In the genomic region with DNA sequence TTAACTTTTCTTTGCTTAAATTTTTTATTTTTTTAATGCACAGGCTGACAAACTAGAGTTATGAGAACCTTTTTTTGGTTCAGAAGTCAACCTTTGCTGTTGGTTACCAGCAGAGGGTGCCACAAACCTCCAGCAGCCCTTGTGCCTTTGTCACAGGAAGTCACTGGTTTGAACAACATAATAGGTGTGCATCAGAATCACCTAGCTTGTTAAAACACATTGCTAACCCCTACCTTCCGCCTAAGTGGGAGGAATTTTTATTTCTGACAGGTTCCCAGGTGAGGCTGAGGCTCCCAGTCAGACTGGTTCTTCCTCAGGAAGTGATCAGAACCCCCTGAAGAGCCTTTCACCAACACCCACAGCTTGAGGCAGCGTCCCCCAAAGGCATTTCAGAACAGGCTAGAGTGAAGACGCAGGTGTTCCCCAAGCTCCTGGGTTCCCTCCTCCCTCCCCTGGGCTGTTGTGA, we compare ENCODE assay signal across 8 cellular contexts. TPM values are rescaled to one million over a fixed set of nuclear protein-coding genes. Genes with fewer than 3 reads are reported as not detected.
DNase-seq lines count a peak whose midpoint lies in the region; ATAC-seq and TF ChIP-seq lines count a peak whose summit lies in the region.

No MANE protein-coding gene starts in this region.

- no peaks in the 10 kb centered on the region for H3K36me3 Mint-ChIP-seq in activated naive CD4-positive, alpha-beta T cell treated with anti-CD3 and anti-CD28 coated beads, Interleukin-2, amount 50 U/mL, for 24 hours

- ATAC-seq in HG03521 (IDR thresholded peaks at IDR 0.05; ENCODE audit: unreplicated experiment) (peak; percentile 46), GM21390 (IDR thresholded peaks at IDR 0.05; ENCODE audit: unreplicated experiment) (no peak)

- H3K9me3 Mint-ChIP-seq in activated naive CD4-positive, alpha-beta T cell treated with anti-CD3 and anti-CD28 coated beads, Interleukin-2, amount 50 U/mL, for 24 hours: no peaks in the 10 kb centered on the region

- peaks cover 10% of the 10 kb centered on the region for H3K4me1 ChIP-seq in cardiac muscle cell (ENCODE audit: low read depth)

- no peaks in the 10 kb centered on the region for H3K36me3 ChIP-seq in cardiac muscle cell

- H3K4me1 Mint-ChIP-seq in activated naive CD4-positive, alpha-beta T cell treated with anti-CD3 and anti-CD28 coated beads, Interleukin-2, amount 50 U/mL, for 24 hours: peaks cover 6% of the 10 kb centered on the region

- DNase-seq in GM04504 (ENCODE audit: low read depth): peak; percentile 36
- peak; percentile 67 for DNase-seq in SK-MEL-5 (ENCODE audit: low read depth, low spot score)
- DNase-seq in cardiac muscle cell (ENCODE audit: low read depth in 1 of 2, low spot score in 1 of 2): peak; percentile 65 to 73
- peak; percentile 20 for DNase-seq in retinal pigment epithelial cell (ENCODE audit: low read depth)
- DNase-seq in middle frontal gyrus (ENCODE audit: extremely low spot score, low spot score): no peak

- peak; percentile 79 for TF ChIP-seq CTCF in cardiac muscle cell (IDR thresholded peaks at IDR 0.05; ENCODE audit: low read depth, low read length)
- peak; percentile 91 for TF ChIP-seq CTCF in retinal pigment epithelial cell (conservative IDR thresholded peaks at IDR 0.05; ENCODE audit: low read depth, low read length)

- H3K27ac ChIP-seq in cardiac muscle cell: no peak overlapping the region

- in situ Hi-C loops in SK-MEL-5 (cut with HindIII; ENCODE audit: low pct_unique_long_range_greater_than_20kb, low sequenced_read_pairs): no loop called here

- no peaks in the 10 kb centered on the region for H3K27me3 ChIP-seq in cardiac muscle cell

- H3K27ac Mint-ChIP-seq in activated naive CD4-positive, alpha-beta T cell treated with anti-CD3 and anti-CD28 coated beads, Interleukin-2, amount 50 U/mL, for 24 hours: peak overlapping the region; percentile 8

- H3K9me3 ChIP-seq in cardiac muscle cell (ENCODE audit: low read depth): no peaks in the 10 kb centered on the region

- no peaks in the 10 kb centered on the region for H3K27me3 Mint-ChIP-seq in activated naive CD4-positive, alpha-beta T cell treated with anti-CD3 and anti-CD28 coated beads, Interleukin-2, amount 50 U/mL, for 24 hours

- H3K4me3 Mint-ChIP-seq in activated naive CD4-positive, alpha-beta T cell treated with anti-CD3 and anti-CD28 coated beads, Interleukin-2, amount 50 U/mL, for 24 hours: no peak overlapping the region

- H3K4me3 ChIP-seq in cardiac muscle cell: no peak overlapping the region
- H3K4me3 ChIP-seq in retinal pigment epithelial cell (ENCODE audit: low read length): no peak overlapping the region

RNA-seq across cellular contexts. Expression of gene VDAC2, which starts 22.6 kb away (rescaled TPM):
- total RNA-seq in SK-MEL-5 (2014; rRNA removed; shearing (Covaris generic)): 134 TPM in 2 replicates
- 109 and 145 TPM in 2 replicates for polyA plus RNA-seq in SK-MEL-5 (2015; cell fraction: cytosol; rRNA removed)
- 101 and 103 TPM in 2 replicates for polyA plus RNA-seq in SK-MEL-5 (2015; cell fraction: nucleus; rRNA removed)
- total RNA-seq in cardiac muscle cell: 178 and 237 TPM in 2 replicates
- polyA plus RNA-seq in cardiac muscle cell: 363 and 376 TPM in 2 replicates

RNA-seq across cellular contexts. Expression of gene COMTD1, which starts 47.8 kb away (rescaled TPM):
- 15.5 and 20.1 TPM in 2 replicates for total RNA-seq in SK-MEL-5 (2014; rRNA removed; shearing (Covaris generic))
- polyA plus RNA-seq in SK-MEL-5 (2015; cell fraction: cytosol; rRNA removed): 21.9 and 32.1 TPM in 2 replicates
- polyA plus RNA-seq in SK-MEL-5 (2015; cell fraction: nucleus; rRNA removed): 105 and 117 TPM in 2 replicates
- 40.7 and 66.1 TPM in 2 replicates for total RNA-seq in cardiac muscle cell
- polyA plus RNA-seq in cardiac muscle cell: 42.0 and 43.1 TPM in 2 replicates
